8 cellular contexts compared by ENCODE assay signal in genomic region chr9:83334320-83334719, GRCh38.
A peak's percentile ranks its signal among the peaks of the same experiment; 100 is the strongest.
DNase-seq lines count a peak whose midpoint lies in the region; ATAC-seq and TF ChIP-seq lines count a peak whose summit lies in the region.

No MANE protein-coding gene starts in this region.

- H3K27ac Mint-ChIP-seq in GM23338 = peak overlapping the region; percentile 68; the same call in 1 of the 2 replicates

- no peaks in the 10 kb centered on the region; the same call in 2 of the 3 replicates for H3K4me1 Mint-ChIP-seq in GM23338

- H3K4me2 ChIP-seq in GM23338 = no peak overlapping the region

- H3K9me3 Mint-ChIP-seq in GM23338 = peaks cover 7% of the 10 kb centered on the region; the same call in 1 of the 3 replicates

- DNase-seq in DMS153 treated with DMSO at 0.1 percent for 48 hours (lab: John Stamatoyannopoulos, UW; ENCODE audit: unreplicated experiment) = peak; percentile 76
- peak; percentile 86 for DNase-seq in GM23338 (ENCODE audit: low spot score)
- peak; percentile 57 for DNase-seq in NCI-H1105 treated with DMSO at 0.1 percent for 48 hours (lab: John Stamatoyannopoulos, UW)
- peak; percentile 31 to 52 (median 40) for DNase-seq in T-helper 1 cell
- peak in 55 of 58 donors; percentile 4 to 82 (median 47) for DNase-seq in anterior cingulate cortex (lab: John Stamatoyannopoulos, UW)
- peak; percentile 78 to 90 (median 90) for DNase-seq in right cardiac atrium
- peak; percentile 68 to 79 for DNase-seq in gastrocnemius medialis

- H3K9me3 ChIP-seq in right cardiac atrium (ENCODE audit: control insufficient read depth, low read length) (no peaks in the 10 kb centered on the region), gastrocnemius medialis (no peaks in the 10 kb centered on the region)

- peaks cover 2% of the 10 kb centered on the region for H3K27me3 Mint-ChIP-seq in GM23338 (ENCODE audit: insufficient read depth, low read depth, poor library complexity)

- H3K4me1 ChIP-seq in GM23338 (ENCODE audit: insufficient read depth) (no peaks in the 10 kb centered on the region), right cardiac atrium (ENCODE audit: control insufficient read depth, insufficient read depth, low read length) (no peaks in the 10 kb centered on the region), gastrocnemius medialis (peaks cover 0 to 3% of the 10 kb centered on the region in 2 donors)

- H3K27me3 ChIP-seq in GM23338 (ENCODE audit: insufficient read depth) (no peaks in the 10 kb centered on the region), right cardiac atrium (ENCODE audit: control insufficient read depth, insufficient read depth) (no peaks in the 10 kb centered on the region), gastrocnemius medialis (no peaks in the 10 kb centered on the region)

- no peaks in the 10 kb centered on the region for H3K79me2 ChIP-seq in GM23338 (replicated peaks; ENCODE audit: insufficient read depth)

- ATAC-seq in GM23338 (peak; percentile 86), right cardiac atrium (peak; percentile 92 to 95), gastrocnemius medialis (peak; percentile 96 to 99), GM19324 (IDR thresholded peaks at IDR 0.05; ENCODE audit: low FRiP score, unreplicated experiment) (no peak)

- no peak overlapping the region for H2AFZ ChIP-seq in GM23338

- no peaks in the 10 kb centered on the region for H3F3A ChIP-seq in GM23338 (replicated peaks; ENCODE audit: low read depth)

- H3K36me3 ChIP-seq in GM23338 (ENCODE audit: insufficient read depth) (no peaks in the 10 kb centered on the region), gastrocnemius medialis (no peaks in the 10 kb centered on the region)

- H3K4me3 Mint-ChIP-seq in GM23338 = no peak overlapping the region

- H3K9me2 ChIP-seq in GM23338 (ENCODE audit: insufficient read depth) = no peaks in the 10 kb centered on the region; the same call in 1 of the 2 replicates

- H3K27ac ChIP-seq in GM23338 (ENCODE audit: low read depth) (no peak overlapping the region), right cardiac atrium (ENCODE audit: low read length) (no peak overlapping the region), gastrocnemius medialis (no peak overlapping the region)

- in situ Hi-C loops in gastrocnemius medialis (cut with MboI; ENCODE audit: low sequenced_read_pairs in 4 of 4) = loop anchor here (10.0 to 25.0 kb wide), 5 partner anchors 120 to 578 kb away; partner anchors contain the start of gene KIF27 (in 1 of the 4)

- TF ChIP-seq POLR2A in gastrocnemius medialis (IDR thresholded peaks at IDR 0.05) = no peak

- WGBS in right cardiac atrium = 4% methylated on average over 4 of the region's 4 CpGs

- TF ChIP-seq CTCF in GM23338 (conservative IDR thresholded peaks at IDR 0.05; ENCODE audit: low read depth in 2 of 2) = peak; percentile 97 to 98
- TF ChIP-seq CTCF in gastrocnemius medialis (IDR thresholded peaks at IDR 0.05 in 4 of 5, conservative IDR thresholded peaks at IDR 0.05 in 1 of 5) = peak; percentile 88 to 98 (median 94)

- no peaks in the 10 kb centered on the region for H3K36me3 Mint-ChIP-seq in GM23338 (ENCODE audit: low read depth)

- intact Hi-C loops in right cardiac atrium (cut with DNase I) (loop anchor here in 2 of 4 donors (5.0 to 10.0 kb wide), 4 partner anchors 120 to 263 kb away; partner anchors contain the start of gene FRMD3 (in 2 of the 2)), gastrocnemius medialis (cut with DNase I; ENCODE audit: low total_unique reads) (loop anchor here (1.0 to 10.0 kb wide), 3 partner anchors 117 to 580 kb away; no protein-coding TSS in a partner anchor)

- H4K20me1 ChIP-seq in GM23338 (replicated peaks; ENCODE audit: insufficient read depth) = no peaks in the 10 kb centered on the region

- H3K4me3 ChIP-seq in GM23338 (no peak overlapping the region), right cardiac atrium (ENCODE audit: low read length) (no peak overlapping the region), gastrocnemius medialis (no peak overlapping the region)

TF ChIP-seq in GM23338, 12 proteins besides CTCF, POLR2A, EP300 and RAD21 (continues in another document):
- TF ChIP-seq ETS1 (IDR thresholded peaks at IDR 0.05) = no peak
- TF ChIP-seq JUNB (IDR thresholded peaks at IDR 0.05; ENCODE audit: unreplicated experiment) = no peak
- no peak for TF ChIP-seq ZNF331 (CRISPR knock-in tag; IDR thresholded peaks at IDR 0.05; ENCODE audit: low read depth)
- no peak for TF ChIP-seq EZH2phosphoT487 (IDR thresholded peaks at IDR 0.05; ENCODE audit: unreplicated experiment)
- no peak for TF ChIP-seq EZH2 (IDR thresholded peaks at IDR 0.05; ENCODE audit: low read depth, unreplicated experiment)
- TF ChIP-seq REST (IDR thresholded peaks at IDR 0.05; ENCODE audit: unreplicated experiment) = no peak

Comparison
In these comparisons a context has a peak if more than half of its experiments do, and no peak if none do; other contexts are left out.
1. DNase-seq: peak in every context shown above with its lines; median percentile 90 in right cardiac atrium; 86 in GM23338; 76 in DMS153 treated with DMSO at 0.1 percent for 48 hours; 74 in gastrocnemius medialis; 57 in NCI-H1105 treated with DMSO at 0.1 percent for 48 hours; 47 in anterior cingulate cortex; 40 in T-helper 1 cell.